In the genomic region with DNA sequence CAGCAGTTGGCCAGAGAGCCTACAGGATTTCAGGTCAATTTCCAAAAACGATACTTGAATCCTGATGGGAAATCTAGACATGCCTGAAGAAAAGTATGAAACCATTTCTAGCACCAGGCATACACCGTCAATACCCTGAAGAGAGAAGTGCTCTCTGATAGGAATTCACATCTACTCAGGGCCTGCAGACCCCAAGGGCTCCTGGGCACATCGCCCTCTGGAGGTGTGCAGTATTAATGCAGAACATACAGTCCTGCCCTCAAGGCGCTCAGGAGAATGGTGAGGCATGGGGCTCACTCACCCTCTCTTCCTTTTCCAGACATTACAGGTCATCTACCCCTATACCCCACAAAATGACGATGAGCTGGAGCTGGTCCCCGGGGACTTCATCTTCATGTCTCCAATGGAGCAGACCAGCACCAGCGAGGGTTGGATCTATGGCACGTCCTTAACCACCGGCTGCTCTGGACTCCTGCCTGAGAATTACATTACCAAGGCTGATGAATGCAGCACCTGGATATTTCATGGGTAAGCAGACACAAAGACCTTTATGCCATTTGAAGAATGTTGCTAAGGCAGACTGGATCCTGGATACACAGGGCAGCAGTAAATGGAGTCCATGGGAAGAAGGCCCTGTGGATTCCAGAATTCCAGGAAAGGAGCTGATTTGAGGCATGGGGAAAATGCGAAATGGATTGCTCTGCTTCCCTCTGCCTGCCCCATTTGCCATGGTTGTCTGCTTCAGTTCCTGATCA, we compare ENCODE assay signal across 20 cellular contexts. TPM values are rescaled to one million over a fixed set of nuclear protein-coding genes. Genes with fewer than 3 reads are reported as not detected.
DNase-seq lines count a peak whose midpoint lies in the region; ATAC-seq and TF ChIP-seq lines count a peak whose summit lies in the region.
"Had no signal": no experiment of that assay in that cellular context is flagged by ENCODE, and none has a peak within 500 bp of the region (broad histone marks: within the 10 kb centered on the region; RNA-seq: fewer than 3 reads in every experiment).

No MANE protein-coding gene starts in this region.

- CTCF ChIA-PET in A673 (lab: Charles Lee) (interaction anchor here (0.6 kb wide), 1 partner anchor 75 kb away, joined by 3 read pairs; no protein-coding TSS in a partner anchor), PC-3 (lab: Charles Lee) (no interaction called here)
- CTCF ChIA-PET in CD4-positive, alpha-beta memory T cell (lab: Charles Lee; ENCODE audit: partially characterized antibody), result interaction anchor here (1.2 to 2.7 kb wide), 5 partner anchors 9 to 160 kb away, joined by 3 to 11 read pairs (median 8); no protein-coding TSS in a partner anchor

- no peaks in the 10 kb centered on the region for H3K79me2 ChIP-seq in PC-3 (ENCODE audit: low read length)

- H3K9ac ChIP-seq in PC-3 (ENCODE audit: low read length), result no peak overlapping the region

- no TSS peak for BruUV-seq in A673 (replicated peaks; lab: Mats Ljungman, UMichigan)
- BruUV-seq in PC-3 (replicated peaks; lab: Mats Ljungman, UMichigan), result no TSS peak

- no peaks in the 10 kb centered on the region for H3K9me2 ChIP-seq in PC-3 (replicated peaks; ENCODE audit: low read length)

- H2AFZ ChIP-seq in PC-3 (ENCODE audit: low read length), result no peak overlapping the region

- H3K36me3 ChIP-seq in A673 (ENCODE audit: insufficient read depth, low read length, poor library complexity, severe bottlenecking), result no peaks in the 10 kb centered on the region
- peaks cover 30% of the 10 kb centered on the region; the same call in 1 of the 2 replicates for H3K36me3 ChIP-seq in PC-3 (ENCODE audit: low read depth, low read length)
- H3K36me3 ChIP-seq in CD4-positive, alpha-beta memory T cell (ENCODE audit: insufficient read depth, low read length), result peaks cover 18% of the 10 kb centered on the region
- H3K36me3 ChIP-seq: ascending aorta had no signal

- peaks cover 0 to 2% (median 0%) of the 10 kb centered on the region in 4 donors for H3K4me1 Mint-ChIP-seq in CD4-positive, alpha-beta memory T cell
- H3K4me1 Mint-ChIP-seq: memory B cell had no signal

- intact Hi-C loops in A673 (cut with micrococcal nuclease; ENCODE audit: unreplicated experiment) (no loop called here), PC-3 (cut with micrococcal nuclease) (no loop called here)
- intact Hi-C loops in CD4-positive, alpha-beta memory T cell (cut with micrococcal nuclease), result no loop called here

- ATAC-seq in PC-3, result no peak
- ATAC-seq: esophagus mucosa; heart left ventricle; natural killer cell treated with Interleukin-12 subunit alpha and Interleukin-12 subunit beta and Interleukin-15 and Interleukin-18, amount 100 ng/mL, for 72 hours; Right ventricle myocardium inferior had no signal

- H3K27ac ChIP-seq in A673 (ENCODE audit: low read depth, low read length, poor library complexity, severe bottlenecking) (no peak overlapping the region), PC-3 (ENCODE audit: low read length) (no peak overlapping the region)
- no peak overlapping the region for H3K27ac ChIP-seq in CD4-positive, alpha-beta memory T cell (ENCODE audit: low read depth, low read length)
- H3K27ac ChIP-seq: ascending aorta, heart left ventricle had no signal

- no peaks in the 10 kb centered on the region for H3K9me3 Mint-ChIP-seq in CD4-positive, alpha-beta memory T cell
- H3K9me3 Mint-ChIP-seq: memory B cell; natural killer cell treated with Interleukin-12 subunit alpha and Interleukin-12 subunit beta and Interleukin-15 and Interleukin-18, amount 100 ng/mL, for 72 hours; T-helper 1 cell treated with Interleukin-12 subunit alpha and Interleukin-12 subunit beta and Interleukin-4 antibody, amounts not matched to agents 30 μg/mL and 1 μg/mL, for 36 hours had no signal

- no peaks in the 10 kb centered on the region for H3K27me3 ChIP-seq in A673 (replicated peaks; ENCODE audit: insufficient read depth, low read depth, low read length, poor library complexity)
- no peaks in the 10 kb centered on the region for H3K27me3 ChIP-seq in PC-3 (ENCODE audit: low read length)
- no peaks in the 10 kb centered on the region for H3K27me3 ChIP-seq in CD4-positive, alpha-beta memory T cell (ENCODE audit: insufficient read depth, low read length)
- H3K27me3 ChIP-seq: ascending aorta, heart left ventricle had no signal

- H3K4me3 ChIP-seq in A673 (ENCODE audit: low read depth, low read length, poor library complexity, severe bottlenecking), result no peak overlapping the region
- H3K4me3 ChIP-seq in PC-3 (ENCODE audit: low read length), result no peak overlapping the region
- no peak overlapping the region for H3K4me3 ChIP-seq in fibroblast of mammary gland (ENCODE audit: control insufficient read depth, low read depth, low read length)
- no peak overlapping the region for H3K4me3 ChIP-seq in CD4-positive, alpha-beta memory T cell (ENCODE audit: low read length in 2 of 2)
- H3K4me3 ChIP-seq: ascending aorta, heart left ventricle had no signal

- H3K9me3 ChIP-seq in A673 (ENCODE audit: low read depth, low read length, poor library complexity, severe bottlenecking), result no peaks in the 10 kb centered on the region
- H3K9me3 ChIP-seq in PC-3 (ENCODE audit: low read length), result no peaks in the 10 kb centered on the region
- no peaks in the 10 kb centered on the region for H3K9me3 ChIP-seq in CD4-positive, alpha-beta memory T cell (ENCODE audit: control insufficient read depth in 1 of 2, low read length in 2 of 2)
- H3K9me3 ChIP-seq: ascending aorta, heart left ventricle had no signal

- H3K4me3 Mint-ChIP-seq in CD4-positive, alpha-beta memory T cell, result no peak overlapping the region
- H3K4me3 Mint-ChIP-seq: memory B cell; natural killer cell treated with Interleukin-12 subunit alpha and Interleukin-12 subunit beta and Interleukin-15 and Interleukin-18, amount 100 ng/mL, for 72 hours; T-helper 1 cell treated with Interleukin-12 subunit alpha and Interleukin-12 subunit beta and Interleukin-4 antibody, amounts not matched to agents 30 μg/mL and 1 μg/mL, for 36 hours had no signal

- peaks cover 43 to 57% of the 10 kb centered on the region in 2 donors for H3K36me3 Mint-ChIP-seq in CD4-positive, alpha-beta memory T cell
- H3K36me3 Mint-ChIP-seq: natural killer cell treated with Interleukin-12 subunit alpha and Interleukin-12 subunit beta and Interleukin-15 and Interleukin-18, amount 100 ng/mL, for 72 hours had no signal

- H3K4me2 ChIP-seq in PC-3 (ENCODE audit: low read length), result no peak overlapping the region

- no peaks in the 10 kb centered on the region for H3K27me3 Mint-ChIP-seq in CD4-positive, alpha-beta memory T cell
- H3K27me3 Mint-ChIP-seq: memory B cell; natural killer cell treated with Interleukin-12 subunit alpha and Interleukin-12 subunit beta and Interleukin-15 and Interleukin-18, amount 100 ng/mL, for 72 hours had no signal

- TF ChIP-seq CTCF in A673 (conservative IDR thresholded peaks at IDR 0.05; ENCODE audit: low read depth, low read length) (peak; percentile 52), GM12873 (IDR thresholded peaks at IDR 0.05; ENCODE audit: insufficient read depth, low read depth, low read length, missing control alignments) (peak; percentile 42), PC-3 (conservative IDR thresholded peaks at IDR 0.05; ENCODE audit: low read depth, low read length) (peak; percentile 54), fibroblast of mammary gland (conservative IDR thresholded peaks at IDR 0.05; ENCODE audit: control insufficient read depth, insufficient read depth, low read depth, low read length) (peak; percentile 26)

- no peak for DNase-seq in A673 (ENCODE audit: low spot score)
- no peak for DNase-seq in PC-3
- no peak for DNase-seq in fibroblast of mammary gland (ENCODE audit: low read depth)
- DNase-seq in T1000 (lab: John Stamatoyannopoulos, UW), result no peak
- no peak for DNase-seq in NCI-H2227 (lab: John Stamatoyannopoulos, UW; ENCODE audit: unreplicated experiment)
- DNase-seq in CD4-positive, alpha-beta memory T cell, result no peak
- DNase-seq in AG08395 (ENCODE audit: low spot score), result no peak
- DNase-seq: activated CD4-positive, alpha-beta T cell treated with anti-CD3 and anti-CD28 coated beads for 1 hour; activated naive CD4-positive, alpha-beta T cell; GF-D8; heart left ventricle; KG1; NCI-H1417 treated with DMSO at 0.1 percent for 48 hours had no signal

- POLR2A ChIA-PET in A673 (lab: Charles Lee; ENCODE audit: low non-redundant PET) (interaction anchor here (0.6 kb wide), 1 partner anchor 25 kb away, joined by 3 read pairs; no protein-coding TSS in a partner anchor), PC-3 (lab: Charles Lee; ENCODE audit: unreplicated experiment) (no interaction called here)
- POLR2A ChIA-PET in CD4-positive, alpha-beta memory T cell (lab: Charles Lee; ENCODE audit: partially characterized antibody), result interaction anchor here (1.2 kb wide), 1 partner anchor 161 kb away, joined by 3 read pairs; no protein-coding TSS in a partner anchor

- no peaks in the 10 kb centered on the region for H3F3A ChIP-seq in PC-3 (ENCODE audit: low read length, unreplicated experiment)

- no peaks in the 10 kb centered on the region for H4K20me1 ChIP-seq in PC-3 (ENCODE audit: low read length)

- no peak overlapping the region for H3K27ac Mint-ChIP-seq in CD4-positive, alpha-beta memory T cell
- H3K27ac Mint-ChIP-seq: memory B cell; natural killer cell treated with Interleukin-12 subunit alpha and Interleukin-12 subunit beta and Interleukin-15 and Interleukin-18, amount 100 ng/mL, for 72 hours; T-helper 1 cell treated with Interleukin-12 subunit alpha and Interleukin-12 subunit beta and Interleukin-4 antibody, amounts not matched to agents 30 μg/mL and 1 μg/mL, for 36 hours had no signal

- no peaks in the 10 kb centered on the region for H3K4me1 ChIP-seq in A673 (ENCODE audit: insufficient read depth, low read length, poor library complexity, severe bottlenecking)
- peaks cover 19% of the 10 kb centered on the region; the same call in 1 of the 2 replicates for H3K4me1 ChIP-seq in PC-3 (ENCODE audit: insufficient read depth, low read length)
- H3K4me1 ChIP-seq in CD4-positive, alpha-beta memory T cell (ENCODE audit: insufficient read depth, low read length), result no peaks in the 10 kb centered on the region

RNA-seq across cellular contexts. Expression of a gene that starts 49.3 kb away (rescaled TPM):
- not detected in 2 replicates for total RNA-seq in A673 (2021)
- not detected in 2 replicates for total RNA-seq in PC-3 (2014; rRNA removed)
- under 1 TPM; 0.38 to 0.44 TPM for total RNA-seq in CD4-positive, alpha-beta memory T cell
- polyA plus RNA-seq in CD4-positive, alpha-beta memory T cell, result 1 to 10 TPM in 1 of 2 donors, under 1 TPM in 1; 0.30 to 2.1 TPM
- total RNA-seq: ascending aorta, esophagus mucosa had no signal
